ENCODE assay signal across 1 cellular context in the genomic region with DNA sequence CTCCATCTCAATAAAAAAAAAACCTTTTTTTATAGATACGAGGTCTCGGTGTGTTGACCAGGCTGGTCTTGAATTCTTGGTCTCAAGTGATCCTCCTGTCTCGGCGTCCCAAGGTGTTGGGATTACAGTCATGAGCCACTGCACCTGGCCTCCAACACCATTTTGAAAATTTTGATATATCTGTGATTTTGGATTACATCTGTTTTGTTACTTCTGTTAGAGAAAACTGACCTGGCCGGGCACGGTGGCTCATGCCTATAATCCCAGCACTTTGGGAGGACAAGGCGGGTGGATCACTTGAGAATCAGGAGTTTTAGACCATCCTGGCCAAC.
TF ChIP-seq lines count a peak whose summit lies in the region.

No MANE protein-coding gene starts in this region.

TF ChIP-seq in HepG2, 621 proteins besides CTCF, POLR2A, EP300 and RAD21:
- 0 out of 2 replicates have a peak, but pooled peaks have one; percentile 38 for TF ChIP-seq TMF1 (CRISPR knock-in tag; IDR thresholded peaks at IDR 0.05; ENCODE audit: low read depth)
- TF ChIP-seq ZSCAN30 (CRISPR knock-in tag; IDR thresholded peaks at IDR 0.05) = 0 out of 2 replicates have a peak, but pooled peaks have one; percentile 70
- TF ChIP-seq, protein P1, sequence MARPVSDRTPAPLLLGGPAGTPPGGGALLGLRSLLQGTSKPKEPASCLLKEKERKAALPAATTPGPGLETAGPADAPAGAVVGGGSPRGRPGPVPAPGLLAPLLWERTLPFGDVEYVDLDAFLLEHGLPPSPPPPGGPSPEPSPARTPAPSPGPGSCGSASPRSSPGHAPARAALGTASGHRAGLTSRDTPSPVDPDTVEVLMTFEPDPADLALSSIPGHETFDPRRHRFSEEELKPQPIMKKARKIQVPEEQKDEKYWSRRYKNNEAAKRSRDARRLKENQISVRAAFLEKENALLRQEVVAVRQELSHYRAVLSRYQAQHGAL (CRISPR knock-in tag; IDR thresholded peaks at IDR 0.05; ENCODE audit: not compliant biosample characterization) = peak; percentile 0
- TF ChIP-seq, protein P2, sequence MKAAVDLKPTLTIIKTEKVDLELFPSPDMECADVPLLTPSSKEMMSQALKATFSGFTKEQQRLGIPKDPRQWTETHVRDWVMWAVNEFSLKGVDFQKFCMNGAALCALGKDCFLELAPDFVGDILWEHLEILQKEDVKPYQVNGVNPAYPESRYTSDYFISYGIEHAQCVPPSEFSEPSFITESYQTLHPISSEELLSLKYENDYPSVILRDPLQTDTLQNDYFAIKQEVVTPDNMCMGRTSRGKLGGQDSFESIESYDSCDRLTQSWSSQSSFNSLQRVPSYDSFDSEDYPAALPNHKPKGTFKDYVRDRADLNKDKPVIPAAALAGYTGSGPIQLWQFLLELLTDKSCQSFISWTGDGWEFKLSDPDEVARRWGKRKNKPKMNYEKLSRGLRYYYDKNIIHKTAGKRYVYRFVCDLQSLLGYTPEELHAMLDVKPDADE (CRISPR knock-in tag; IDR thresholded peaks at IDR 0.05) = 0 out of 2 replicates have a peak, but pooled peaks have one; percentile 2
- TF ChIP-seq EHMT2 (IDR thresholded peaks at IDR 0.05; ENCODE audit: borderline replicate concordance, low read depth, low read length) = no peak
- 0 out of 2 replicates have a peak, but pooled peaks have one; percentile 13 for TF ChIP-seq MBD4 (IDR thresholded peaks at IDR 0.05; ENCODE audit: borderline replicate concordance, low read length)
- no peak for TF ChIP-seq ZNF3 (CRISPR knock-in tag; IDR thresholded peaks at IDR 0.05)
- peak; percentile 52; the same call in 1 of the 2 replicates for TF ChIP-seq YEATS4 (CRISPR knock-in tag; IDR thresholded peaks at IDR 0.05; ENCODE audit: borderline replicate concordance)
- 0 out of 2 replicates have a peak, but pooled peaks have one; percentile 45 for TF ChIP-seq PHF20 (CRISPR knock-in tag; IDR thresholded peaks at IDR 0.05)
- TF ChIP-seq SP4 (CRISPR knock-in tag; IDR thresholded peaks at IDR 0.05) = peak; percentile 54; the same call in 1 of the 2 replicates
- TF ChIP-seq ZNF781 (CRISPR knock-in tag; IDR thresholded peaks at IDR 0.05; ENCODE audit: borderline replicate concordance, not compliant biosample characterization) = no peak
- no peak for TF ChIP-seq GABPA (IDR thresholded peaks at IDR 0.05; ENCODE audit: low read depth, low read length)
- TF ChIP-seq GABPA (CRISPR knock-in tag; IDR thresholded peaks at IDR 0.05; ENCODE audit: low read depth) = no peak
- no peak for TF ChIP-seq HMGA1 (CRISPR knock-in tag; conservative IDR thresholded peaks at IDR 0.05)
- no peak for TF ChIP-seq ZNF431 (CRISPR knock-in tag; IDR thresholded peaks at IDR 0.05; ENCODE audit: borderline replicate concordance, low read depth)
- TF ChIP-seq BRCA1 (CRISPR knock-in tag; IDR thresholded peaks at IDR 0.05) = 0 out of 2 replicates have a peak, but pooled peaks have one; percentile 22
- TF ChIP-seq ZNF564 (CRISPR knock-in tag; IDR thresholded peaks at IDR 0.05) = 0 out of 2 replicates have a peak, but pooled peaks have one; percentile 13
- TF ChIP-seq, protein P3, sequence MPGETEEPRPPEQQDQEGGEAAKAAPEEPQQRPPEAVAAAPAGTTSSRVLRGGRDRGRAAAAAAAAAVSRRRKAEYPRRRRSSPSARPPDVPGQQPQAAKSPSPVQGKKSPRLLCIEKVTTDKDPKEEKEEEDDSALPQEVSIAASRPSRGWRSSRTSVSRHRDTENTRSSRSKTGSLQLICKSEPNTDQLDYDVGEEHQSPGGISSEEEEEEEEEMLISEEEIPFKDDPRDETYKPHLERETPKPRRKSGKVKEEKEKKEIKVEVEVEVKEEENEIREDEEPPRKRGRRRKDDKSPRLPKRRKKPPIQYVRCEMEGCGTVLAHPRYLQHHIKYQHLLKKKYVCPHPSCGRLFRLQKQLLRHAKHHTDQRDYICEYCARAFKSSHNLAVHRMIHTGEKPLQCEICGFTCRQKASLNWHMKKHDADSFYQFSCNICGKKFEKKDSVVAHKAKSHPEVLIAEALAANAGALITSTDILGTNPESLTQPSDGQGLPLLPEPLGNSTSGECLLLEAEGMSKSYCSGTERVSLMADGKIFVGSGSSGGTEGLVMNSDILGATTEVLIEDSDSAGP (CRISPR knock-in tag; IDR thresholded peaks at IDR 0.05; ENCODE audit: borderline replicate concordance) = peak; percentile 67; the same call in 1 of the 2 replicates
- TF ChIP-seq HNRNPLL (IDR thresholded peaks at IDR 0.05; ENCODE audit: low read depth, low read length, poor library complexity, severe bottlenecking) = no peak
- TF ChIP-seq, protein P4, sequence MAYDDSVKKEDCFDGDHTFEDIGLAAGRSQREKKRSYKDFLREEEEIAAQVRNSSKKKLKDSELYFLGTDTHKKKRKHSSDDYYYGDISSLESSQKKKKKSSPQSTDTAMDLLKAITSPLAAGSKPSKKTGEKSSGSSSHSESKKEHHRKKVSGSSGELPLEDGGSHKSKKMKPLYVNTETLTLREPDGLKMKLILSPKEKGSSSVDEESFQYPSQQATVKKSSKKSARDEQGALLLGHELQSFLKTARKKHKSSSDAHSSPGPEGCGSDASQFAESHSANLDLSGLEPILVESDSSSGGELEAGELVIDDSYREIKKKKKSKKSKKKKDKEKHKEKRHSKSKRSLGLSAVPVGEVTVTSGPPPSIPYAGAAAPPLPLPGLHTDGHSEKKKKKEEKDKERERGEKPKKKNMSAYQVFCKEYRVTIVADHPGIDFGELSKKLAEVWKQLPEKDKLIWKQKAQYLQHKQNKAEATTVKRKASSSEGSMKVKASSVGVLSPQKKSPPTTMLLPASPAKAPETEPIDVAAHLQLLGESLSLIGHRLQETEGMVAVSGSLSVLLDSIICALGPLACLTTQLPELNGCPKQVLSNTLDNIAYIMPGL (CRISPR knock-in tag; IDR thresholded peaks at IDR 0.05; ENCODE audit: borderline replicate concordance in 1 of 2, low read depth in 1 of 2) = peak in 1 of 2 experiments; percentile 21; a peak in 1 of 4 replicates
- 0 out of 2 replicates have a peak, but pooled peaks have one; percentile 2 for TF ChIP-seq ZNF605 (CRISPR knock-in tag; IDR thresholded peaks at IDR 0.05)
- TF ChIP-seq, protein P5, sequence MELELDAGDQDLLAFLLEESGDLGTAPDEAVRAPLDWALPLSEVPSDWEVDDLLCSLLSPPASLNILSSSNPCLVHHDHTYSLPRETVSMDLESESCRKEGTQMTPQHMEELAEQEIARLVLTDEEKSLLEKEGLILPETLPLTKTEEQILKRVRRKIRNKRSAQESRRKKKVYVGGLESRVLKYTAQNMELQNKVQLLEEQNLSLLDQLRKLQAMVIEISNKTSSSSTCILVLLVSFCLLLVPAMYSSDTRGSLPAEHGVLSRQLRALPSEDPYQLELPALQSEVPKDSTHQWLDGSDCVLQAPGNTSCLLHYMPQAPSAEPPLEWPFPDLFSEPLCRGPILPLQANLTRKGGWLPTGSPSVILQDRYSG (CRISPR knock-in tag; IDR thresholded peaks at IDR 0.05) = 0 out of 2 replicates have a peak, but pooled peaks have one; percentile 14
- 0 out of 2 replicates have a peak, but pooled peaks have one; percentile 21 for TF ChIP-seq ZNF777 (CRISPR knock-in tag; IDR thresholded peaks at IDR 0.05)
- TF ChIP-seq SP1 (IDR thresholded peaks at IDR 0.05) = no peak
- no peak for TF ChIP-seq SP1 (CRISPR knock-in tag; IDR thresholded peaks at IDR 0.05)
- TF ChIP-seq ZNF782 (CRISPR knock-in tag; IDR thresholded peaks at IDR 0.05; ENCODE audit: borderline replicate concordance) = 0 out of 2 replicates have a peak, but pooled peaks have one; percentile 51
- no peak for TF ChIP-seq ZNF841 (CRISPR knock-in tag; IDR thresholded peaks at IDR 0.05; ENCODE audit: borderline replicate concordance)
- TF ChIP-seq, protein P6, sequence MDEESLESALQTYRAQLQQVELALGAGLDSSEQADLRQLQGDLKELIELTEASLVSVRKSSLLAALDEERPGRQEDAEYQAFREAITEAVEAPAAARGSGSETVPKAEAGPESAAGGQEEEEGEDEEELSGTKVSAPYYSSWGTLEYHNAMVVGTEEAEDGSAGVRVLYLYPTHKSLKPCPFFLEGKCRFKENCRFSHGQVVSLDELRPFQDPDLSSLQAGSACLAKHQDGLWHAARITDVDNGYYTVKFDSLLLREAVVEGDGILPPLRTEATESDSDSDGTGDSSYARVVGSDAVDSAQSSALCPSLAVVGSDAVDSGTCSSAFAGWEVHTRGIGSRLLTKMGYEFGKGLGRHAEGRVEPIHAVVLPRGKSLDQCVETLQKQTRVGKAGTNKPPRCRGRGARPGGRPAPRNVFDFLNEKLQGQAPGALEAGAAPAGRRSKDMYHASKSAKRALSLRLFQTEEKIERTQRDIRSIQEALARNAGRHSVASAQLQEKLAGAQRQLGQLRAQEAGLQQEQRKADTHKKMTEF (CRISPR knock-in tag; IDR thresholded peaks at IDR 0.05) = 0 out of 2 replicates have a peak, but pooled peaks have one; percentile 1
- TF ChIP-seq U2AF2 (IDR thresholded peaks at IDR 0.05; ENCODE audit: low read depth, low read length) = no peak
- no peak for TF ChIP-seq ZNF792 (CRISPR knock-in tag; IDR thresholded peaks at IDR 0.05)
- TF ChIP-seq ZNF335 (CRISPR knock-in tag; IDR thresholded peaks at IDR 0.05) = peak; percentile 8; the same call in 1 of the 2 replicates
- TF ChIP-seq SNAPC2 (CRISPR knock-in tag; IDR thresholded peaks at IDR 0.05) = peak; percentile 1; the same call in 1 of the 2 replicates
- TF ChIP-seq, protein P7, sequence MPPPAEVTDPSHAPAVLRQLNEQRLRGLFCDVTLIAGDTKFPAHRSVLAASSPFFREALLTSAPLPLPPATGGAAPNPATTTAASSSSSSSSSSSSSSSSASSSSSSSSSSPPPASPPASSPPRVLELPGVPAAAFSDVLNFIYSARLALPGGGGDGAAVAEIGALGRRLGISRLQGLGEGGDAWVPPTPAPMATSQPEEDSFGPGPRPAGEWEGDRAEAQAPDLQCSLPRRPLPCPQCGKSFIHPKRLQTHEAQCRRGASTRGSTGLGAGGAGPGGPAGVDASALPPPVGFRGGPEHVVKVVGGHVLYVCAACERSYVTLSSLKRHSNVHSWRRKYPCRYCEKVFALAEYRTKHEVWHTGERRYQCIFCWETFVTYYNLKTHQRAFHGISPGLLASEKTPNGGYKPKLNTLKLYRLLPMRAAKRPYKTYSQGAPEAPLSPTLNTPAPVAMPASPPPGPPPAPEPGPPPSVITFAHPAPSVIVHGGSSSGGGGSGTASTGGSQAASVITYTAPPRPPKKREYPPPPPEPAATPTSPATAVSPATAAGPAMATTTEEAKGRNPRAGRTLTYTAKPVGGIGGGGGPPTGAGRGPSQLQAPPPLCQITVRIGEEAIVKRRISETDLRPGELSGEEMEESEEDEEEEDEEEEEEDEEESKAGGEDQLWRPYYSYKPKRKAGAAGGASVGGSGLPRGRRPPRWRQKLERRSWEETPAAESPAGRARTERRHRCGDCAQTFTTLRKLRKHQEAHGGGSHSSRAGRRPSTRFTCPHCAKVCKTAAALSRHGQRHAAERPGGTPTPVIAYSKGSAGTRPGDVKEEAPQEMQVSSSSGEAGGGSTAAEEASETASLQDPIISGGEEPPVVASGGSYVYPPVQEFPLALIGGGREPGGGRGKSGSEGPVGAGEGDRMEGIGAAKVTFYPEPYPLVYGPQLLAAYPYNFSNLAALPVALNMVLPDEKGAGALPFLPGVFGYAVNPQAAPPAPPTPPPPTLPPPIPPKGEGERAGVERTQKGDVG (CRISPR knock-in tag; IDR thresholded peaks at IDR 0.05; ENCODE audit: borderline replicate concordance) = no peak
- TF ChIP-seq ATRX (CRISPR knock-in tag; IDR thresholded peaks at IDR 0.05; ENCODE audit: borderline replicate concordance) = no peak
- TF ChIP-seq, protein P8, sequence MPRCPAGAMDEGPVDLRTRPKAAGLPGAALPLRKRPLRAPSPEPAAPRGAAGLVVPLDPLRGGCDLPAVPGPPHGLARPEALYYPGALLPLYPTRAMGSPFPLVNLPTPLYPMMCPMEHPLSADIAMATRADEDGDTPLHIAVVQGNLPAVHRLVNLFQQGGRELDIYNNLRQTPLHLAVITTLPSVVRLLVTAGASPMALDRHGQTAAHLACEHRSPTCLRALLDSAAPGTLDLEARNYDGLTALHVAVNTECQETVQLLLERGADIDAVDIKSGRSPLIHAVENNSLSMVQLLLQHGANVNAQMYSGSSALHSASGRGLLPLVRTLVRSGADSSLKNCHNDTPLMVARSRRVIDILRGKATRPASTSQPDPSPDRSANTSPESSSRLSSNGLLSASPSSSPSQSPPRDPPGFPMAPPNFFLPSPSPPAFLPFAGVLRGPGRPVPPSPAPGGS (CRISPR knock-in tag; IDR thresholded peaks at IDR 0.05) = no peak
- TF ChIP-seq, protein P9, sequence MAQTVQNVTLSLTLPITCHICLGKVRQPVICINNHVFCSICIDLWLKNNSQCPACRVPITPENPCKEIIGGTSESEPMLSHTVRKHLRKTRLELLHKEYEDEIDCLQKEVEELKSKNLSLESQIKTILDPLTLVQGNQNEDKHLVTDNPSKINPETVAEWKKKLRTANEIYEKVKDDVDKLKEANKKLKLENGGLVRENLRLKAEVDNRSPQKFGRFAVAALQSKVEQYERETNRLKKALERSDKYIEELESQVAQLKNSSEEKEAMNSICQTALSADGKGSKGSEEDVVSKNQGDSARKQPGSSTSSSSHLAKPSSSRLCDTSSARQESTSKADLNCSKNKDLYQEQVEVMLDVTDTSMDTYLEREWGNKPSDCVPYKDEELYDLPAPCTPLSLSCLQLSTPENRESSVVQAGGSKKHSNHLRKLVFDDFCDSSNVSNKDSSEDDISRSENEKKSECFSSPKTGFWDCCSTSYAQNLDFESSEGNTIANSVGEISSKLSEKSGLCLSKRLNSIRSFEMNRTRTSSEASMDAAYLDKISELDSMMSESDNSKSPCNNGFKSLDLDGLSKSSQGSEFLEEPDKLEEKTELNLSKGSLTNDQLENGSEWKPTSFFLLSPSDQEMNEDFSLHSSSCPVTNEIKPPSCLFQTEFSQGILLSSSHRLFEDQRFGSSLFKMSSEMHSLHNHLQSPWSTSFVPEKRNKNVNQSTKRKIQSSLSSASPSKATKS (CRISPR knock-in tag; IDR thresholded peaks at IDR 0.05) = peak; percentile 76; the same call in 1 of the 2 replicates
- 0 out of 2 replicates have a peak, but pooled peaks have one; percentile 2 for TF ChIP-seq ONECUT2 (CRISPR knock-in tag; IDR thresholded peaks at IDR 0.05)
- 0 out of 2 replicates have a peak, but pooled peaks have one; percentile 9 for TF ChIP-seq ZNF121 (CRISPR knock-in tag; IDR thresholded peaks at IDR 0.05)
- TF ChIP-seq ZNF17 (CRISPR knock-in tag; IDR thresholded peaks at IDR 0.05) = 0 out of 2 replicates have a peak, but pooled peaks have one; percentile 25
- TF ChIP-seq, protein P10, sequence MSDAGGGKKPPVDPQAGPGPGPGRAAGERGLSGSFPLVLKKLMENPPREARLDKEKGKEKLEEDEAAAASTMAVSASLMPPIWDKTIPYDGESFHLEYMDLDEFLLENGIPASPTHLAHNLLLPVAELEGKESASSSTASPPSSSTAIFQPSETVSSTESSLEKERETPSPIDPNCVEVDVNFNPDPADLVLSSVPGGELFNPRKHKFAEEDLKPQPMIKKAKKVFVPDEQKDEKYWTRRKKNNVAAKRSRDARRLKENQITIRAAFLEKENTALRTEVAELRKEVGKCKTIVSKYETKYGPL (CRISPR knock-in tag; IDR thresholded peaks at IDR 0.05) = 0 out of 2 replicates have a peak, but pooled peaks have one; percentile 14
